In the genomic region with DNA sequence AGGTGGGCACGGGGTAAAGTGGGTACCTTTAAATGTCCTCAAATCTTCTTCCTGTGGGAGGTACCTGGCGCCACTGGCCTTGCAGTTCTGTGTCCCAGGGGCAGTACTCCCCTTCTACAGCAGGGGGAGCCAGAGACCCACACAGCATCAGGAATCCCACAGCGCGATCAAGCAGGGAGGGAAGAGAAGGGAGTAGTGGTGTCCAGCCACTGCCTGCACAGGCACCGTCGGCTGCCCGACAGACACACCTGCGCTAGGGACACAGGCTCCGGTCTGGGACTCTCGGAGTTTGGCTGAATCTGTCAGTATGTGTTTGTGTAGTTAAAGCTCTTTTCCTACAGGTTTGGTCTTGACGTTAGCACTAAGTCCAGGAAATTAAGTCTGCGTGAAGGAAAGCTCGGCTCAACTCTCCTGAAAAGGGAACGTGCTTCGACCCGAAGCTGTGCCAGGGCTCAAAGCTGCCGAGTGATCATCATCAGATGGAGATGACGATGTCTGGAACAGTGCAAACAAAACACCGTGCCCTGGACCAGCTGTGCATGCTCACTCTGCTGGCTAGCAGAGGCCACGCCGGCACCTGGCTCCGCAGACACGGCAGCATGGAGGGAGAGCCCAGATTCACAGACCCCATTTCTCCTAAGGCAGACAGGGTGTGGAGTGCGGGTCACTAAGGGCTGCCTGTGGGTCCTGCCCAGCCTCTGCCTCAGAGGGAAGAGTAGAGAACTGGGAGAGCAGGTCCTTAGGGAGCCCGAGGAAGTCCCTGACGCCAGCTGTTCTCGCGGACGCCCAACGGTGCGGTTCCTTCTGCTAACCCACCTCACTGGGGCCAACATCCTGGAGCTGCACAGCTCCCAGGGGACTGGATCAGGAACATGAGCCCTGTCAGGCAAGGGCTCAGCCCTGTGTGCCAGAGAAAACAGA, we compare ENCODE assay signal across 8 cellular contexts. TPM values are rescaled to one million over a fixed set of nuclear protein-coding genes. Genes with fewer than 3 reads are reported as not detected.
DNase-seq lines count a peak whose midpoint lies in the region; ATAC-seq and TF ChIP-seq lines count a peak whose summit lies in the region.

No MANE protein-coding gene starts in this region.

- intact Hi-C loops in esophagus muscularis mucosa (cut with DNase I), result loop anchor here (2.0 to 5.0 kb wide), 4 partner anchors 64 to 244 kb away; a partner anchor contains a TSS

- ATAC-seq in naive B cell (ENCODE audit: low read depth in 2 of 2) (peak; percentile 77 to 91), GM21717 (IDR thresholded peaks at IDR 0.05; ENCODE audit: unreplicated experiment) (no peak)

- H3K36me3 ChIP-seq in esophagus muscularis mucosa, result peaks cover 0 to 64% (median 44%) of the 10 kb centered on the region in 4 donors

- DNase-seq in GM10266 (ENCODE audit: extremely low spot score) (peak; percentile 90), HT1080 (ENCODE audit: low read depth) (peak; percentile 74), OCI-M1 (lab: John Stamatoyannopoulos, UW) (peak; percentile 88), esophagus muscularis mucosa (ENCODE audit: extremely low spot score) (peak; percentile 98), naive B cell (peak; percentile 72)
- peak; percentile 90 for DNase-seq in activated T-cell treated with anti-CD3 and anti-CD28 coated beads, Interleukin-2, amount 50 U/mL, for 24 hours
- peak; percentile 61 for DNase-seq in stimulated activated CD8-positive, alpha-beta memory T cell treated with anti-CD3 and anti-CD28 coated beads, Interleukin-7, amount 100 ng/mL, for 24 hours (ENCODE audit: low read depth)

- H3K27me3 Mint-ChIP-seq in activated T-cell treated with anti-CD3 and anti-CD28 coated beads, Interleukin-2, amount 50 U/mL, for 24 hours, result no peaks in the 10 kb centered on the region
- H3K27me3 Mint-ChIP-seq in naive B cell, result no peaks in the 10 kb centered on the region

- no peak for TF ChIP-seq POLR2A in esophagus muscularis mucosa (IDR thresholded peaks at IDR 0.05; ENCODE audit: low read depth)

- H3K27me3 ChIP-seq in esophagus muscularis mucosa, result no peaks in the 10 kb centered on the region

- H3K4me1 ChIP-seq in esophagus muscularis mucosa, result peaks cover 38 to 55% (median 48%) of the 10 kb centered on the region in 4 donors

- no peaks in the 10 kb centered on the region for H3K9me3 ChIP-seq in esophagus muscularis mucosa

- H3K27ac ChIP-seq in esophagus muscularis mucosa (replicated peaks in 1 of 4), result peak overlapping the region; percentile 76 to 88 (median 85)

- H3K4me3 Mint-ChIP-seq in activated T-cell treated with anti-CD3 and anti-CD28 coated beads, Interleukin-2, amount 50 U/mL, for 24 hours, result no peak overlapping the region
- H3K4me3 Mint-ChIP-seq in naive B cell, result peak overlapping the region in 1 of 8 donors; percentile 16

- H3K27ac Mint-ChIP-seq in activated T-cell treated with anti-CD3 and anti-CD28 coated beads, Interleukin-2, amount 50 U/mL, for 24 hours, result no peak overlapping the region
- H3K27ac Mint-ChIP-seq in naive B cell, result peak overlapping the region in 5 of 6 donors; percentile 77 to 91 (median 83)

- no peaks in the 10 kb centered on the region for H3K9me3 Mint-ChIP-seq in activated T-cell treated with anti-CD3 and anti-CD28 coated beads, Interleukin-2, amount 50 U/mL, for 24 hours
- no peaks in the 10 kb centered on the region for H3K9me3 Mint-ChIP-seq in naive B cell

- H3K36me3 Mint-ChIP-seq in activated T-cell treated with anti-CD3 and anti-CD28 coated beads, Interleukin-2, amount 50 U/mL, for 24 hours (ENCODE audit: low read depth), result peaks cover 37% of the 10 kb centered on the region
- peaks cover 14 to 29% of the 10 kb centered on the region in 2 donors for H3K36me3 Mint-ChIP-seq in naive B cell

- no peak overlapping the region for H3K4me3 ChIP-seq in esophagus muscularis mucosa

- TF ChIP-seq CTCF in GM10266 (IDR thresholded peaks at IDR 0.05; ENCODE audit: control insufficient read depth, insufficient read depth, low read depth, missing control alignments) (peak; percentile 99), esophagus muscularis mucosa (IDR thresholded peaks at IDR 0.05) (peak; percentile 99 to 100 (median 100))

- H3K4me1 Mint-ChIP-seq in activated T-cell treated with anti-CD3 and anti-CD28 coated beads, Interleukin-2, amount 50 U/mL, for 24 hours (ENCODE audit: low read depth), result peaks cover 7% of the 10 kb centered on the region
- H3K4me1 Mint-ChIP-seq in naive B cell, result peaks cover 13 to 14% (median 13%) of the 10 kb centered on the region in 3 donors

- peak; percentile 14 for TF ChIP-seq EP300 in esophagus muscularis mucosa (IDR thresholded peaks at IDR 0.05)

- WGBS in esophagus muscularis mucosa, result 43% methylated on average over 19 of the region's 31 CpGs

RNA-seq across cellular contexts. Expression of a gene that starts 56.0 kb away (rescaled TPM):
- 178 and 258 TPM in 2 replicates for total RNA-seq in HT1080 (2014; rRNA removed; shearing (Covaris generic))
- 54.0 and 105 TPM in 2 replicates for polyA plus RNA-seq in HT1080 (2015; cell fraction: cytosol; rRNA removed)
- 34.4 and 56.3 TPM in 2 replicates for polyA plus RNA-seq in HT1080 (2015; cell fraction: nucleus; rRNA removed)
- total RNA-seq in esophagus muscularis mucosa, result 10 to 100 TPM; 12.9 to 48.3 (median 26.3) TPM
- polyA plus RNA-seq in naive B cell (ENCODE audit: low read depth in 6 of 6), result 10 to 100 TPM; 18.2 to 29.9 (median 23.1) TPM
